ENCODE assay signal across 8 cellular contexts in genomic region chr7:64045301-64046040, GRCh38. TPM values are rescaled to one million over a fixed set of nuclear protein-coding genes. Genes with fewer than 3 reads are reported as not detected.
A peak's percentile ranks its signal among the peaks of the same experiment; 100 is the strongest.
DNase-seq lines count a peak whose midpoint lies in the region; ATAC-seq, FAIRE-seq and TF ChIP-seq lines count a peak whose summit lies in the region.

Gene ZNF727 (plus strand): TSS chr7:64045434. CDS start chr7:64045622, 188 bp downstream.

- no peak for FAIRE-seq in RCC 7860 (lab: Jason Lieb, UNC)

- no peak for TF ChIP-seq POLR2A in spleen (IDR thresholded peaks at IDR 0.05)

- peaks cover 0 to 15% of the 10 kb centered on the region in 2 donors for H3K4me1 ChIP-seq in right atrium auricular region
- no peaks in the 10 kb centered on the region for H3K4me1 ChIP-seq in spleen

- H3K36me3 ChIP-seq in right atrium auricular region (no peaks in the 10 kb centered on the region), spleen (no peaks in the 10 kb centered on the region)

- H3K9me3 ChIP-seq in right atrium auricular region (peaks cover 4 to 6% of the 10 kb centered on the region in 2 donors), spleen (peaks cover 0 to 96% (median 78%) of the 10 kb centered on the region in 8 donors)

- H3K4me3 ChIP-seq in right atrium auricular region (peak within 1 kb of the TSS; percentile 21 to 64), spleen (peak within 1 kb of the TSS; percentile 31 to 53 (median 37))

- H3K27ac ChIP-seq in right atrium auricular region = peak within 1 kb of the TSS; percentile 43 to 84
- H3K27ac ChIP-seq in spleen = peak within 1 kb of the TSS in 7 of 8 donors; percentile 3 to 76 (median 62)

- H3K27me3 ChIP-seq in right atrium auricular region (no peaks in the 10 kb centered on the region), spleen (replicated peaks in 1 of 7) (no peaks in the 10 kb centered on the region)

- TF ChIP-seq CTCF in right atrium auricular region (IDR thresholded peaks at IDR 0.05) (no peak), spleen (IDR thresholded peaks at IDR 0.05 in 8 of 11, conservative IDR thresholded peaks at IDR 0.05 in 3 of 11) (no peak)

- no peak for ATAC-seq in HG03280 (IDR thresholded peaks at IDR 0.05; ENCODE audit: unreplicated experiment)
- ATAC-seq in GM18873 (IDR thresholded peaks at IDR 0.05; ENCODE audit: low FRiP score, unreplicated experiment) = no peak

- DNase-seq in DMS114 treated with DMSO at 0.1 percent for 48 hours (lab: John Stamatoyannopoulos, UW; ENCODE audit: unreplicated experiment) (peak; percentile 69), SK-N-DZ (ENCODE audit: low spot score) (peak; percentile 98), right atrium auricular region (ENCODE audit: low spot score) (peak; percentile 68), spleen (peak; percentile 74), RCC 7860 (ENCODE audit: low spot score) (no peak)
- no peak for DNase-seq in activated CD4-positive, alpha-beta T cell treated with anti-CD3 and anti-CD28 coated beads, Interleukin-2, amount 50 U/mL, for 48 hours

- WGBS in spleen, 5 donors = 7 to 33% (median 13%) methylated on average over 29 to 33 of the region's 33 CpGs

- intact Hi-C loops in spleen (cut with DNase I; ENCODE audit: low total_unique reads) = no loop called here

RNA-seq across cellular contexts. Expression of gene ZNF727, which starts in this region (rescaled TPM):
- polyA plus RNA-seq in SK-N-DZ (2014; cell fraction: cytosol; rRNA removed) = 7.0 and 9.8 TPM in 2 replicates
- 5.3 and 6.7 TPM in 2 replicates for polyA plus RNA-seq in SK-N-DZ (2014; cell fraction: nucleus; rRNA removed)
- total RNA-seq in right atrium auricular region (1 to 10 TPM in 1 of 2 donors, under 1 TPM in 1; 0.63 to 2.8 TPM), spleen (10 to 100 TPM in 1 of 7 donors, 1 to 10 TPM in 6; 1.6 to 10.6 (median 4.2) TPM)
- polyA plus RNA-seq in spleen = under 1 TPM in 1 of 3 donors, not detected in 2; 0.26 TPM

Comparison
In these comparisons a context has a peak if more than half of its experiments do, and no peak if none do; other contexts are left out.
1. DNase-seq: peak in DMS114 treated with DMSO at 0.1 percent for 48 hours (single experiment), SK-N-DZ (single experiment), right atrium auricular region (single experiment) and spleen (single experiment); none in RCC 7860 (single experiment) and activated CD4-positive, alpha-beta T cell treated with anti-CD3 and anti-CD28 coated beads, Interleukin-2, amount 50 U/mL, for 48 hours (0 of 2).